Comparison of ENCODE assay signal across 15 cellular contexts in genomic region chr15:98806275-98806895, GRCh38.
"Had no signal": no experiment of that assay in that cellular context is flagged by ENCODE, and none has a peak within 500 bp of the region (broad histone marks: within the 10 kb centered on the region; RNA-seq: fewer than 3 reads in every experiment).

No MANE protein-coding gene starts in this region.

- DNase-seq: activated CD4-positive, alpha-beta T cell treated with anti-CD3 and anti-CD28 coated beads, Interleukin-2, amount 50 U/mL, for 4 hours; activated gamma-delta T cell treated with Interleukin-2 at 50 U/mL for 16 hours; caudate nucleus; dorsolateral prefrontal cortex; left lung; naive thymus-derived CD4-positive, alpha-beta T cell; ovary; sigmoid colon; stimulated activated CD4-positive, alpha-beta T cell treated with anti-CD3 and anti-CD28 coated beads, Interleukin-4, amount 100 ng/mL, for 4 hours; stimulated activated naive B cell treated with anti-CD40 and anti-IgM and Interleukin-4, amounts not matched to agents 10 μg/mL and 1 μg/mL and 100 μg/mL, for 72 hours had no signal

- H3K27me3 ChIP-seq: dorsolateral prefrontal cortex, left lung, ovary, sigmoid colon had no signal

- H3K9me3 ChIP-seq: left lung, ovary, sigmoid colon had no signal

- H3K4me3 Mint-ChIP-seq: activated T-helper 1 cell treated with anti-CD3 and anti-CD28 coated beads, Interleukin-12 subunit alpha, Interleukin-12 subunit beta, Interleukin-2, Interleukin-4 antibody, amounts not matched to agents 30 ng/mL and 10 ng/mL and 1 ng/mL, durations not matched to agents 14 hours and 24 hours and 36 hours; memory B cell; naive thymus-derived CD4-positive, alpha-beta T cell; stimulated activated naive B cell treated with anti-CD40 and anti-IgM and Interleukin-4, amounts not matched to agents 10 μg/mL and 1 μg/mL and 100 μg/mL, for 72 hours; T-helper 1 cell treated with Interleukin-12 subunit alpha and Interleukin-12 subunit beta and Interleukin-4 antibody, amounts not matched to agents 30 μg/mL and 1 μg/mL, for 36 hours had no signal

- H3K36me3 ChIP-seq: left lung, ovary, sigmoid colon, WERI-Rb-1 had no signal

- H3K27me3 Mint-ChIP-seq: memory B cell; naive thymus-derived CD4-positive, alpha-beta T cell; stimulated activated naive B cell treated with anti-CD40 and anti-IgM and Interleukin-4, amounts not matched to agents 10 μg/mL and 1 μg/mL and 100 μg/mL, for 72 hours had no signal

- H3K27ac ChIP-seq: left lung, ovary, WERI-Rb-1 had no signal

- H3K36me3 Mint-ChIP-seq: activated naive CD4-positive, alpha-beta T cell treated with anti-CD3 and anti-CD28 coated beads, Interleukin-2, amount 50 U/mL, for 72 hours; stimulated activated naive B cell treated with anti-CD40 and anti-IgM and Interleukin-4, amounts not matched to agents 10 μg/mL and 1 μg/mL and 100 μg/mL, for 72 hours had no signal

- H3K9me3 Mint-ChIP-seq: activated naive CD4-positive, alpha-beta T cell treated with anti-CD3 and anti-CD28 coated beads, Interleukin-2, amount 50 U/mL, for 72 hours; activated T-helper 1 cell treated with anti-CD3 and anti-CD28 coated beads, Interleukin-12 subunit alpha, Interleukin-12 subunit beta, Interleukin-2, Interleukin-4 antibody, amounts not matched to agents 30 ng/mL and 10 ng/mL and 1 ng/mL, durations not matched to agents 14 hours and 24 hours and 36 hours; memory B cell; stimulated activated naive B cell treated with anti-CD40 and anti-IgM and Interleukin-4, amounts not matched to agents 10 μg/mL and 1 μg/mL and 100 μg/mL, for 72 hours; T-helper 1 cell treated with Interleukin-12 subunit alpha and Interleukin-12 subunit beta and Interleukin-4 antibody, amounts not matched to agents 30 μg/mL and 1 μg/mL, for 36 hours had no signal

- ATAC-seq: left lung; naive thymus-derived CD4-positive, alpha-beta T cell had no signal

- H3K27ac Mint-ChIP-seq: activated naive CD4-positive, alpha-beta T cell treated with anti-CD3 and anti-CD28 coated beads, Interleukin-2, amount 50 U/mL, for 72 hours; activated T-helper 1 cell treated with anti-CD3 and anti-CD28 coated beads, Interleukin-12 subunit alpha, Interleukin-12 subunit beta, Interleukin-2, Interleukin-4 antibody, amounts not matched to agents 30 ng/mL and 10 ng/mL and 1 ng/mL, durations not matched to agents 14 hours and 24 hours and 36 hours; memory B cell; stimulated activated naive B cell treated with anti-CD40 and anti-IgM and Interleukin-4, amounts not matched to agents 10 μg/mL and 1 μg/mL and 100 μg/mL, for 72 hours; T-helper 1 cell treated with Interleukin-12 subunit alpha and Interleukin-12 subunit beta and Interleukin-4 antibody, amounts not matched to agents 30 μg/mL and 1 μg/mL, for 36 hours had no signal

- H3K4me3 ChIP-seq: dorsolateral prefrontal cortex, left lung, ovary, sigmoid colon had no signal
